8 cellular contexts compared by ENCODE assay signal in the genomic region with DNA sequence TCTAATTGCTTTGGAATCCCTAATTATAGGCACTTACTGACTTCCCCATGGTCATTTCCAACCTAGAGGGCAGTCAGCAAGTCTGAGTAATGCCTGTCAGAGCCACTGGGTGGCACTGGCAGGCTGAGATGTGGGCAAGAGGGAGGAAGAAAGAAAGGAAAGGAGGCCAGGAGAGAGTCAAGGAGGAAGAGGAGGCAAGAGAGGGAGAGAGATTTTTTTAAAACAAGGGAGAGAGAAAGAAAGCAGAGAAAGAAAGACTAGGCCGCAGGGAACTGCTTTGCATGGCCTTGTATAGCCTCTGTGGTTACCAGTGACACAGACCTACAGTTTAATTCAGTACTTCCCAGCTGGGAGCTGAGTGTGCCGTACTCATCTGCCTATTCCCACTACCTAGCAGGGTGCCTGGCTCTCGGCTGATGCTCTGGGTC.
DNase-seq lines count a peak whose midpoint lies in the region; ATAC-seq and TF ChIP-seq lines count a peak whose summit lies in the region.

No MANE protein-coding gene starts in this region.

- H3K4me3 ChIP-seq in Loucy (ENCODE audit: low read length, poor library complexity, severe bottlenecking) (no peak overlapping the region), left lung (no peak overlapping the region)

- DNase-seq in GDM1 (lab: John Stamatoyannopoulos, UW) (peak; percentile 5), chondrocyte (ENCODE audit: low spot score) (no peak), left lung (peak; percentile 52 to 85), DMS79 (lab: John Stamatoyannopoulos, UW) (no peak)
- peak; percentile 60 for DNase-seq in activated CD4-positive, CD25-positive, alpha-beta regulatory T cell treated with anti-CD3 and anti-CD28 coated beads, Interleukin-2, amount 50 U/mL, for 72 hours
- peak in 2 of 3 donors; percentile 17 for DNase-seq in stimulated activated CD4-positive, alpha-beta T cell treated with anti-CD3 and anti-CD28 coated beads, TNF-alpha, amount 100 ng/mL, for 48 hours (ENCODE audit: low read depth in 3 of 3)

- H4K20me1 ChIP-seq in Loucy (ENCODE audit: insufficient read depth, low read length, poor library complexity, severe bottlenecking): no peaks in the 10 kb centered on the region

- no peaks in the 10 kb centered on the region for H3K79me2 ChIP-seq in Loucy (ENCODE audit: insufficient read depth, low read length)

- H3K27ac Mint-ChIP-seq in chondrocyte (ENCODE audit: unreplicated experiment): no peak overlapping the region

- peak; percentile 69 for ATAC-seq in GM21619 (IDR thresholded peaks at IDR 0.05; ENCODE audit: unreplicated experiment)
- ATAC-seq in left lung: peak; percentile 94

- H3K36me3 ChIP-seq in Loucy (ENCODE audit: insufficient read depth, low read length) (no peaks in the 10 kb centered on the region), left lung (no peaks in the 10 kb centered on the region)

- H3K4me1 ChIP-seq in Loucy (ENCODE audit: insufficient read depth, low read length, poor library complexity, severe bottlenecking) (no peaks in the 10 kb centered on the region), left lung (no peaks in the 10 kb centered on the region)

- H3K36me3 Mint-ChIP-seq in chondrocyte (ENCODE audit: low read depth): peaks cover 2% of the 10 kb centered on the region

- no peaks in the 10 kb centered on the region for H3K9me2 ChIP-seq in Loucy (replicated peaks; ENCODE audit: low read depth, low read length)

- H3K27me3 ChIP-seq in Loucy (ENCODE audit: insufficient read depth, low read length, poor library complexity, severe bottlenecking) (no peaks in the 10 kb centered on the region), left lung (peaks cover 10 to 12% of the 10 kb centered on the region in 2 donors)

- H3F3A ChIP-seq in Loucy (ENCODE audit: low read depth): no peaks in the 10 kb centered on the region

- H3K4me1 Mint-ChIP-seq in chondrocyte (ENCODE audit: low read depth): peaks cover 23% of the 10 kb centered on the region

- H3K4me3 Mint-ChIP-seq in chondrocyte (ENCODE audit: unreplicated experiment): no peak overlapping the region

- intact Hi-C loops in left lung (cut with DNase I): loop anchor here in 1 of 2 donors (10.0 kb wide), 1 partner anchor 221 kb away; a partner anchor contains a TSS

- H2AFZ ChIP-seq in Loucy (ENCODE audit: low read length): peak overlapping the region; percentile 57; the same call in 1 of the 2 replicates

- no peak overlapping the region for H3K4me2 ChIP-seq in Loucy (ENCODE audit: low read depth, low read length, poor library complexity, severe bottlenecking)

- TF ChIP-seq CTCF in Loucy (conservative IDR thresholded peaks at IDR 0.05; ENCODE audit: low read length) (peak; percentile 97), chondrocyte (IDR thresholded peaks at IDR 0.05) (peak; percentile 99), left lung (IDR thresholded peaks at IDR 0.05) (peak; percentile 82 to 85)

- no peak overlapping the region for H3K9ac ChIP-seq in Loucy (ENCODE audit: low read depth, low read length, poor library complexity, severe bottlenecking)

- no peak overlapping the region for H3K27ac ChIP-seq in left lung

- H3K9me3 ChIP-seq in Loucy (ENCODE audit: insufficient read depth, low read depth, low read length) (no peaks in the 10 kb centered on the region), left lung (no peaks in the 10 kb centered on the region)

- no peaks in the 10 kb centered on the region for H3K27me3 Mint-ChIP-seq in chondrocyte (ENCODE audit: low read depth)

- peaks cover 8% of the 10 kb centered on the region for H3K9me3 Mint-ChIP-seq in chondrocyte (ENCODE audit: low read depth)

Comparison
In these comparisons a context has a peak if more than half of its experiments do, and no peak if none do; other contexts are left out.
1. DNase-seq: peak in GDM1 (single experiment), activated CD4-positive, CD25-positive, alpha-beta regulatory T cell treated with anti-CD3 and anti-CD28 coated beads, Interleukin-2, amount 50 U/mL, for 72 hours (single experiment), left lung (2 of 2) and stimulated activated CD4-positive, alpha-beta T cell treated with anti-CD3 and anti-CD28 coated beads, TNF-alpha, amount 100 ng/mL, for 48 hours (2 of 3); none in chondrocyte (single experiment) and DMS79 (single experiment).
2. Peak in every context shown above with its lines, with median percentiles within 50 percentile points of each other: CTCF ChIP-seq.